ENCODE assay signal across 1 cellular context in genomic region chr2:200345917-200346316, GRCh38.
TF ChIP-seq lines count a peak whose summit lies in the region.

No MANE protein-coding gene starts in this region.

TF ChIP-seq in HepG2, 621 proteins besides CTCF, POLR2A, EP300 and RAD21:
- TF ChIP-seq RBM22 (optimal IDR thresholded peaks at IDR 0.05; ENCODE audit: low read length) (peak; percentile 76), TGIF2 (CRISPR knock-in tag; IDR thresholded peaks at IDR 0.05) (no peak)
